Comparison of ENCODE assay signal across 2 cellular contexts in genomic region chr7:116357776-116358670, GRCh38.
TF ChIP-seq lines count a peak whose summit lies in the region.

No MANE protein-coding gene starts in this region.

TF ChIP-seq in SK-N-SH, 30 proteins besides CTCF, POLR2A, EP300 and RAD21 (continued from another document):
- TF ChIP-seq ZBTB33 (IDR thresholded peaks at IDR 0.05; ENCODE audit: borderline replicate concordance, low read depth) (no peak), FOSL2 (IDR thresholded peaks at IDR 0.05; ENCODE audit: borderline replicate concordance, low read depth) (peak; percentile 78), NRF1 (IDR thresholded peaks at IDR 0.05; ENCODE audit: low read depth, low read length) (no peak), POLR2AphosphoS5 (IDR thresholded peaks at IDR 0.05; ENCODE audit: low read depth, low read length) (no peak), YY1 (IDR thresholded peaks at IDR 0.05; ENCODE audit: low read depth) (0 out of 2 replicates have a peak, but pooled peaks have one; percentile 40), SMC3 (IDR thresholded peaks at IDR 0.05; ENCODE audit: low read depth, low read length) (no peak), FOXJ3 (CRISPR knock-in tag; IDR thresholded peaks at IDR 0.05) (no peak), IRF3 (IDR thresholded peaks at IDR 0.05; ENCODE audit: low read depth, low read length) (no peak), EZH2phosphoT487 (IDR thresholded peaks at IDR 0.05; ENCODE audit: borderline replicate concordance, low read depth) (no peak), MAX (IDR thresholded peaks at IDR 0.05; ENCODE audit: low read depth) (no peak), TCF12 (IDR thresholded peaks at IDR 0.05) (peak; percentile 65; the same call in 1 of the 2 replicates), GABPA (IDR thresholded peaks at IDR 0.05; ENCODE audit: low read depth) (no peak), PBX3 (IDR thresholded peaks at IDR 0.05) (peak; percentile 51), GATA2 (CRISPR knock-in tag; IDR thresholded peaks at IDR 0.05) (no peak), RCOR1 (IDR thresholded peaks at IDR 0.05; ENCODE audit: low read length) (no peak)

TF ChIP-seq in SK-N-SH treated with all-trans-retinoic acid at 6 μM for 48 hours, 23 proteins besides CTCF, POLR2A, EP300 and RAD21 (continued from another document):
- TF ChIP-seq TSHZ2 (CRISPR knock-in tag; IDR thresholded peaks at IDR 0.05) (no peak), GLIS3 (CRISPR knock-in tag; IDR thresholded peaks at IDR 0.05) (no peak), OSR1 (CRISPR knock-in tag; IDR thresholded peaks at IDR 0.05) (no peak)
